In genomic region chr1:34137411-34137810, GRCh38 we compare ENCODE assay signal across 5 cellular contexts. TPM values are rescaled to one million over a fixed set of nuclear protein-coding genes. Genes with fewer than 3 reads are reported as not detected.
"Had no signal": no experiment of that assay in that cellular context is flagged by ENCODE, and none has a peak within 500 bp of the region (broad histone marks: within the 10 kb centered on the region; RNA-seq: fewer than 3 reads in every experiment).

No MANE protein-coding gene starts in this region.

- H3K4me3 ChIP-seq: GM23338 had no signal

- H3K4me3 Mint-ChIP-seq: GM23338, H9 had no signal

- H3K9me3 Mint-ChIP-seq: GM23338, H9 had no signal

- ATAC-seq: GM23338 had no signal

- DNase-seq: H9, HCEC 1CT, IMR-90 had no signal

- H3K27ac Mint-ChIP-seq: GM23338, H9 had no signal

RNA-seq across cellular contexts. Expression of gene CSMD2, which starts 27.6 kb away (rescaled TPM):
- total RNA-seq: HT-29 had no signal

RNA-seq across cellular contexts. Expression of gene C1orf94, which starts 39.3 kb away (rescaled TPM):
- total RNA-seq: HT-29, IMR-90 had no signal
